ENCODE assay signal across 1 cellular context in the genomic region with DNA sequence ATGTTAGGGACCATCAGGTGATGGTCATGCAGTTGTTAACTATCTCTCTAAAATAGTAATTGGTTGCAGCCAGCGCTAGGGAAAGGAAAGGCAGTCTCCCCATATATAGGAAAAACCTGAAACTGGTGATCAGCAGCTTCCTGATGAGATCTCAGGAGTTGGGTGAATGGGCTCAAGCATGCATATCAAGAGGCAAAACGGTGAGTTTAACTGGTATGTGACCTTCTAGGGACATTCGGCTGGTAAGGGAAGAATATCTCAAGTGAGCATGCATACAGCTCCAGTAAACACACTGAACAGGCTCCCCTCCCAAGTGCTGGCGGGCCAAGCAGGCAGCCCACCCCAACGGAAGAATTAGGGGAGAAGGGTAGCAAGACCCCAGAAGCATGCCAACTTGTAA.
TF ChIP-seq lines count a peak whose summit lies in the region.

No MANE protein-coding gene starts in this region.

TF ChIP-seq in GM12878, 131 proteins besides CTCF, POLR2A, EP300 and RAD21:
- TF ChIP-seq TARDBP (IDR thresholded peaks at IDR 0.05; ENCODE audit: borderline replicate concordance) (no peak), KLF5 (IDR thresholded peaks at IDR 0.05; ENCODE audit: partially characterized antibody) (no peak), MAX (IDR thresholded peaks at IDR 0.05; ENCODE audit: low read depth, low read length) (no peak), HCFC1 (IDR thresholded peaks at IDR 0.05; ENCODE audit: low read length) (no peak), SIN3A (IDR thresholded peaks at IDR 0.05; ENCODE audit: low read depth, low read length) (no peak), NFIC (IDR thresholded peaks at IDR 0.05; ENCODE audit: low read depth, low read length) (no peak), ZNF217 (IDR thresholded peaks at IDR 0.05) (no peak), NBN (IDR thresholded peaks at IDR 0.05) (no peak), ZBTB4 (CRISPR knock-in tag; IDR thresholded peaks at IDR 0.05) (no peak), HDAC2 (IDR thresholded peaks at IDR 0.05) (no peak), SIX5 (IDR thresholded peaks at IDR 0.05; ENCODE audit: low read depth, low read length, severe bottlenecking) (no peak), RELA (IDR thresholded peaks at IDR 0.05; ENCODE audit: borderline replicate concordance, partially characterized antibody) (no peak)
TF ChIP-seq in GM12878: peak in this region for 0.
